29 cellular contexts compared by ENCODE assay signal in the genomic region with DNA sequence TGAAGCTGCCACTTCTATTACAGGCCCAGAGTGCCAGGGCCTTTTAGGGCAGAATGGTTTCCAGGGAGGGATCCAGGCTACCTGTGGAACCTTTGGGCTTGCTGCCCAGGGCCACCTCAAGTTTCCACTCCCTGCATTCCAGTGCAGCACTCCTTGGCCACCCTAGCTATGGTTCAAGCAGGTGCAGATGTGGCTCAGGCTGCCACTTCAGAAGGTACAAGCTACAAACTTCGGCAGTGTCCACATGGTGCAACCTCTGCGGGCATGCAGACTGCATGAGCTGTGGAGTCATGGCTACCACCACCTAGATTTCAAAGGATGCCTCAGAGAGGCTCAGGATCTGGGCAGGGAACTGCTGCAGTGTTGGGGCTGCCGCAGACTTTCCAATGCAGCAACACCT.
"Had no signal": no experiment of that assay in that cellular context is flagged by ENCODE, and none has a peak within 500 bp of the region (broad histone marks: within the 10 kb centered on the region; RNA-seq: fewer than 3 reads in every experiment).

No MANE protein-coding gene starts in this region.

- H3K9me3 ChIP-seq: esophagus muscularis mucosa, gastrocnemius medialis had no signal

- FAIRE-seq: astrocyte, bronchial epithelial cell, colon had no signal

- DNase-seq: activated CD4-positive, alpha-beta memory T cell treated with anti-CD3 and anti-CD28 coated beads, Interleukin-2, amount 10 ng/mL, durations not matched to agents 7 days and 5 days; activated CD4-positive, alpha-beta T cell treated with anti-CD3 and anti-CD28 coated beads for 1 hour; activated CD4-positive, alpha-beta T cell treated with anti-CD3 and anti-CD28 coated beads for 4 hours; activated CD4-positive, alpha-beta T cell treated with anti-CD3 and anti-CD28 coated beads, Interleukin-2, amount 10 ng/mL, durations not matched to agents 7 days and 5 days; activated CD4-positive, alpha-beta T cell treated with anti-CD3 and anti-CD28 coated beads, Interleukin-2, amount 50 U/mL, for 4 hours; activated effector memory CD4-positive, alpha-beta T cell treated with Interleukin-2 at 50 U/mL for 16 hours; activated gamma-delta T cell treated with Interleukin-2 at 50 U/mL for 16 hours; activated naive CD4-positive, alpha-beta T cell treated with anti-CD3 and anti-CD28 coated beads, Interleukin-2, amount 50 U/mL, for 16 hours; activated naive CD4-positive, alpha-beta T cell treated with Interleukin-2 at 50 U/mL for 16 hours; activated T-cell treated with anti-CD3 and anti-CD28 coated beads, Interleukin-2, amount 50 U/mL, for 4 hours; amniotic stem cell; anterior cingulate cortex; brain microvascular endothelial cell; cortex of kidney; dermis blood vessel endothelial cell; effector CD4-positive, alpha-beta T cell; effector memory CD8-positive, alpha-beta T cell; erythroblast; foreskin keratinocyte; gastrocnemius medialis; T-helper 1 cell; T-helper 17 cell; T1000 had no signal

- H3K27ac ChIP-seq: brain microvascular endothelial cell, esophagus muscularis mucosa, foreskin keratinocyte, gastrocnemius medialis had no signal

- H3K4me3 ChIP-seq: esophagus muscularis mucosa, gastrocnemius medialis had no signal

- ATAC-seq: activated T-helper 17 cell treated with anti-CD3 and anti-CD28 coated beads, Interleukin-2, amount 50 U/mL, for 72 hours; effector memory CD8-positive, alpha-beta T cell; foreskin keratinocyte; gastrocnemius medialis; T-helper 17 cell; WTC11 had no signal

- H3K36me3 ChIP-seq: brain microvascular endothelial cell, esophagus muscularis mucosa, gastrocnemius medialis had no signal

- H3K27me3 ChIP-seq: brain microvascular endothelial cell, esophagus muscularis mucosa, foreskin keratinocyte, gastrocnemius medialis had no signal

- H3K4me1 ChIP-seq: esophagus muscularis mucosa had no signal
